ENCODE assay signal across 25 cellular contexts in the genomic region with DNA sequence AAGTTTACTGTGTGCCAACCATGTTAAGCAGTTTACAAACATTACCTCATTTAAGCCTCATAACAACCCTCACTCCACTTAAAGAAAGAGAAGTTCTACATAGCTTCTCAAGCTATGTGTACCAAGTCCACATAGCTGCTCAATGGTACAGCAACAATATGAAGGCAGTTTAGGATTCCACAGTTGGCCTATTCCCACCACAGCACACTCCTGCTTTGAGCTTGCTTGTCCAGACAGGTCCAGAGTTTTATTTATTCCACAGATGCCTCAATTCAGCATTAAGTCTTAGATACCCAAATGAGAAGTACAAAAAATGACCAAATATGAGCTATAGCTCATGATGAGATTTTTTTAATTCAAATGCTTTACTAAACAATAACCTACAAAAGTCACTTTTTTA.
"Had no signal": no experiment of that assay in that cellular context is flagged by ENCODE, and none has a peak within 500 bp of the region (broad histone marks: within the 10 kb centered on the region; RNA-seq: fewer than 3 reads in every experiment).

No MANE protein-coding gene starts in this region.

- H3K4me3 ChIP-seq: pancreas, prostate gland, right lobe of liver, sigmoid colon, stomach, thoracic aorta, thyroid gland, tibial nerve, upper lobe of left lung, vagina had no signal

- H3K27ac ChIP-seq: neutrophil, pancreas, prostate gland, right lobe of liver, sigmoid colon, stomach, thoracic aorta, thyroid gland, tibial nerve, upper lobe of left lung, vagina had no signal

- H3K36me3 ChIP-seq: neutrophil, pancreas, prostate gland, right lobe of liver, thoracic aorta, thyroid gland, upper lobe of left lung, vagina had no signal

- H3K9me3 ChIP-seq: neutrophil, pancreas, prostate gland, right lobe of liver, thoracic aorta, thyroid gland, vagina had no signal

- DNase-seq: nephron progenitor cell; nucleus accumbens; pancreas; right cardiac atrium; right lobe of liver; sigmoid colon; small intestine; stimulated activated CD4-positive, alpha-beta T cell treated with anti-CD3 and anti-CD28 coated beads, Interleukin-15, amount 100 ng/mL, for 24 hours; stimulated activated CD4-positive, alpha-beta T cell treated with anti-CD3 and anti-CD28 coated beads, Interleukin-2, amount 100 ng/mL, for 24 hours; stimulated activated CD4-positive, alpha-beta T cell treated with anti-CD3 and anti-CD28 coated beads, Interleukin-2, amount 100 ng/mL, for 48 hours; stimulated activated CD4-positive, alpha-beta T cell treated with anti-CD3 and anti-CD28 coated beads, Interleukin-4, amount 100 ng/mL, for 24 hours; stimulated activated naive B cell treated with anti-CD40 and anti-IgM and Interleukin-4, amounts not matched to agents 10 μg/mL and 1 μg/mL and 100 μg/mL, for 72 hours; stimulated activated naive CD4-positive, alpha-beta T cell treated with Interleukin-2 at 50 U/mL for 16 hours; stomach; thyroid gland; trophoblast cell; upper lobe of left lung had no signal

- H3K4me1 ChIP-seq: pancreas, prostate gland, right lobe of liver, sigmoid colon, stomach, thyroid gland, tibial nerve, upper lobe of left lung, vagina had no signal

- FAIRE-seq: pancreas, small intestine, urothelium cell line had no signal

- ATAC-seq: natural killer cell treated with Interleukin-12 subunit alpha and Interleukin-12 subunit beta and Interleukin-15 and Interleukin-18, amount 100 ng/mL, for 72 hours; pancreas; right cardiac atrium; right lobe of liver; stimulated activated effector memory CD8-positive, alpha-beta T cell treated with anti-CD3 and anti-CD28 coated beads, Interleukin-12 subunit alpha, Interleukin-12 subunit beta, amount 100 ng/mL, for 72 hours; stimulated activated naive B cell treated with anti-CD40 and anti-IgM and Interleukin-4, amounts not matched to agents 10 μg/mL and 1 μg/mL and 100 μg/mL, for 72 hours had no signal

- H3K27me3 ChIP-seq: neutrophil, pancreas, right lobe of liver, sigmoid colon, stomach, thyroid gland, tibial nerve, upper lobe of left lung, vagina had no signal
